ENCODE assay signal across 20 cellular contexts in the genomic region with DNA sequence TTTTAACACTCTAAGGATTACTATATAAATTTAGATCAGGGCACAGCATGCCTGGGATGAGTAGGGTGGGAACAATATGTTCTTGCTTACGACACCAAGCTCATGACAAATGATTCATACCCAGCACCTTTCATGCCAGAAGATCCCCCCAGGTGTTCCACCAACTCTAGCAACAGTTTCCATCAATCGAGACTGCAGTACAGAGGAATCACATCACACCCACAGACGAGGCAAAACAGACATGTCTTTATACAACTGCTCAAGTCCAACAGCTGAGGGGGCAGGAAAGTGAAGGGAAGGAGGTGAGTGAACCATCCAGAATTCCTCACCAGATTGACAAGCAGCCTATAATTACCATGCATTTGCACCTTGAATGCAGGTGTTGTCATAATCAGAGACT. TPM values are rescaled to one million over a fixed set of nuclear protein-coding genes. Genes with fewer than 3 reads are reported as not detected.
DNase-seq lines count a peak whose midpoint lies in the region; ATAC-seq and TF ChIP-seq lines count a peak whose summit lies in the region.
"Had no signal": no experiment of that assay in that cellular context is flagged by ENCODE, and none has a peak within 500 bp of the region (broad histone marks: within the 10 kb centered on the region; RNA-seq: fewer than 3 reads in every experiment).

No MANE protein-coding gene starts in this region.

- no peak for ATAC-seq in HG03039 (IDR thresholded peaks at IDR 0.05; ENCODE audit: unreplicated experiment)
- ATAC-seq: A549; CD8-positive, alpha-beta T cell; GM23338; HCT116 had no signal

- H3K4me1 Mint-ChIP-seq in T-helper 2 cell treated with Interferon-gamma antibody and Interleukin-4, amounts not matched to agents 5 μg/mL and 100 μg/mL, for 36 hours (ENCODE audit: low read depth), result no peaks in the 10 kb centered on the region
- H3K4me1 Mint-ChIP-seq in activated naive CD4-positive, alpha-beta T cell treated with anti-CD3 and anti-CD28 coated beads for 36 hours (ENCODE audit: low read depth), result peaks cover 2% of the 10 kb centered on the region
- H3K4me1 Mint-ChIP-seq: CD4-positive, CD25-positive, alpha-beta regulatory T cell had no signal

- no peak overlapping the region for H3K27ac Mint-ChIP-seq in T-helper 2 cell treated with Interferon-gamma antibody and Interleukin-4, amounts not matched to agents 5 μg/mL and 100 μg/mL, for 36 hours
- H3K27ac Mint-ChIP-seq in activated naive CD4-positive, alpha-beta T cell treated with anti-CD3 and anti-CD28 coated beads for 36 hours, result no peak overlapping the region
- H3K27ac Mint-ChIP-seq: CD4-positive, CD25-positive, alpha-beta regulatory T cell; CD8-positive, alpha-beta T cell; GM23338; H9 had no signal

- no peaks in the 10 kb centered on the region for H3K36me3 Mint-ChIP-seq in T-helper 2 cell treated with Interferon-gamma antibody and Interleukin-4, amounts not matched to agents 5 μg/mL and 100 μg/mL, for 36 hours (ENCODE audit: low read depth)
- H3K36me3 Mint-ChIP-seq in activated naive CD4-positive, alpha-beta T cell treated with anti-CD3 and anti-CD28 coated beads for 36 hours (ENCODE audit: low read depth), result peaks cover 2% of the 10 kb centered on the region
- H3K36me3 Mint-ChIP-seq: CD4-positive, CD25-positive, alpha-beta regulatory T cell; CD8-positive, alpha-beta T cell had no signal

- no peaks in the 10 kb centered on the region for H3K9me3 ChIP-seq in BE2C
- H3K9me3 ChIP-seq: A549, Caco-2 had no signal

- no peaks in the 10 kb centered on the region for H3K27me3 ChIP-seq in BE2C

- H3K27me3 Mint-ChIP-seq in T-helper 2 cell treated with Interferon-gamma antibody and Interleukin-4, amounts not matched to agents 5 μg/mL and 100 μg/mL, for 36 hours (ENCODE audit: low read depth), result peaks cover 21% of the 10 kb centered on the region
- peaks cover 31% of the 10 kb centered on the region for H3K27me3 Mint-ChIP-seq in activated naive CD4-positive, alpha-beta T cell treated with anti-CD3 and anti-CD28 coated beads for 36 hours (ENCODE audit: low read depth)

- no peak for TF ChIP-seq CTCF in BE2C (IDR thresholded peaks at IDR 0.05; ENCODE audit: low read depth, low read length)

- H3K4me3 Mint-ChIP-seq in T-helper 2 cell treated with Interferon-gamma antibody and Interleukin-4, amounts not matched to agents 5 μg/mL and 100 μg/mL, for 36 hours, result no peak overlapping the region
- no peak overlapping the region for H3K4me3 Mint-ChIP-seq in activated naive CD4-positive, alpha-beta T cell treated with anti-CD3 and anti-CD28 coated beads for 36 hours
- H3K4me3 Mint-ChIP-seq: CD4-positive, CD25-positive, alpha-beta regulatory T cell; CD8-positive, alpha-beta T cell; GM23338; H9 had no signal

- H3K36me3 ChIP-seq in BE2C, result no peaks in the 10 kb centered on the region; the same call in 1 of the 2 replicates
- H3K36me3 ChIP-seq: BLaER1 had no signal

- H3K4me1 ChIP-seq in BE2C, result no peaks in the 10 kb centered on the region; the same call in 1 of the 2 replicates
- H3K4me1 ChIP-seq: A549, Caco-2 had no signal

- intact Hi-C loops in head of caudate nucleus (cut with DNase I), result no loop called here
- intact Hi-C loops in activated naive CD4-positive, alpha-beta T cell treated with anti-CD3 and anti-CD28 coated beads for 36 hours (cut with micrococcal nuclease), result no loop called here

- H3K27ac ChIP-seq in caudate nucleus (ENCODE audit: low read depth, low read length), result no peak overlapping the region
- H3K27ac ChIP-seq: A549, BLaER1, C4-2B had no signal

- peak overlapping the region; percentile 97; the same call in 1 of the 2 replicates for H3K4me3 ChIP-seq in BE2C (ENCODE audit: low read depth, low read length)
- H3K4me3 ChIP-seq: A549, BLaER1, GM23338 had no signal

- no peaks in the 10 kb centered on the region for H3K9me3 Mint-ChIP-seq in T-helper 2 cell treated with Interferon-gamma antibody and Interleukin-4, amounts not matched to agents 5 μg/mL and 100 μg/mL, for 36 hours
- H3K9me3 Mint-ChIP-seq in activated naive CD4-positive, alpha-beta T cell treated with anti-CD3 and anti-CD28 coated beads for 36 hours, result peaks cover 5% of the 10 kb centered on the region
- H3K9me3 Mint-ChIP-seq: GM23338 had no signal

- no peak for DNase-seq in BE2C
- peak in 38 of 61 donors; percentile 2 to 93 (median 52) for DNase-seq in caudate nucleus (lab: John Stamatoyannopoulos, UW)
- DNase-seq in head of caudate nucleus, result peak in 34 of 42 donors; percentile 11 to 88 (median 60)
- peak; percentile 8 for DNase-seq in occipital lobe (lab: John Stamatoyannopoulos, UW)
- no peak for DNase-seq in T-helper 2 cell treated with Interferon-gamma antibody and Interleukin-4, amounts not matched to agents 5 μg/mL and 100 μg/mL, for 36 hours (ENCODE audit: low spot score)
- no peak for DNase-seq in activated naive CD4-positive, alpha-beta T cell treated with anti-CD3 and anti-CD28 coated beads for 36 hours
- DNase-seq: 8988T; ACHN; Caco-2; CD4-positive, CD25-positive, alpha-beta regulatory T cell; CD8-positive, alpha-beta T cell; DMS153; DND-41; H9 had no signal

- CTCF ChIA-PET in activated naive CD4-positive, alpha-beta T cell treated with anti-CD3 and anti-CD28 coated beads for 36 hours (lab: Charles Lee), result no interaction called here

RNA-seq across cellular contexts. Expression of gene SORCS1, which starts 3.6 kb away (rescaled TPM):
- polyA plus RNA-seq in BE2C (2012; ENCODE audit: insufficient read depth, insufficient read length, low read depth), result 18.6 TPM
- total RNA-seq in occipital lobe, result 40.6 TPM
- total RNA-seq in activated naive CD4-positive, alpha-beta T cell treated with anti-CD3 and anti-CD28 coated beads for 36 hours, result not detected
- total RNA-seq: Caco-2; CD4-positive, CD25-positive, alpha-beta regulatory T cell; CD8-positive, alpha-beta T cell had no signal
- polyA plus RNA-seq: A549; CD4-positive, CD25-positive, alpha-beta regulatory T cell had no signal

Comparison
In these comparisons a context has a peak if more than half of its experiments do, and no peak if none do; other contexts are left out.
1. DNase-seq: peak in caudate nucleus (38 of 61), head of caudate nucleus (34 of 42) and occipital lobe (single experiment); none in BE2C (single experiment), T-helper 2 cell treated with Interferon-gamma antibody and Interleukin-4, amounts not matched to agents 5 μg/mL and 100 μg/mL, for 36 hours (single experiment) and activated naive CD4-positive, alpha-beta T cell treated with anti-CD3 and anti-CD28 coated beads for 36 hours (single experiment).
2. RNA of gene SORCS1, which starts 3.6 kb away (total RNA-seq): 40.6 TPM in occipital lobe (single experiment); not detected in activated naive CD4-positive, alpha-beta T cell treated with anti-CD3 and anti-CD28 coated beads for 36 hours; every median in the first group is over 10 times any median in the second.